8 cellular contexts compared by ENCODE assay signal in the genomic region with DNA sequence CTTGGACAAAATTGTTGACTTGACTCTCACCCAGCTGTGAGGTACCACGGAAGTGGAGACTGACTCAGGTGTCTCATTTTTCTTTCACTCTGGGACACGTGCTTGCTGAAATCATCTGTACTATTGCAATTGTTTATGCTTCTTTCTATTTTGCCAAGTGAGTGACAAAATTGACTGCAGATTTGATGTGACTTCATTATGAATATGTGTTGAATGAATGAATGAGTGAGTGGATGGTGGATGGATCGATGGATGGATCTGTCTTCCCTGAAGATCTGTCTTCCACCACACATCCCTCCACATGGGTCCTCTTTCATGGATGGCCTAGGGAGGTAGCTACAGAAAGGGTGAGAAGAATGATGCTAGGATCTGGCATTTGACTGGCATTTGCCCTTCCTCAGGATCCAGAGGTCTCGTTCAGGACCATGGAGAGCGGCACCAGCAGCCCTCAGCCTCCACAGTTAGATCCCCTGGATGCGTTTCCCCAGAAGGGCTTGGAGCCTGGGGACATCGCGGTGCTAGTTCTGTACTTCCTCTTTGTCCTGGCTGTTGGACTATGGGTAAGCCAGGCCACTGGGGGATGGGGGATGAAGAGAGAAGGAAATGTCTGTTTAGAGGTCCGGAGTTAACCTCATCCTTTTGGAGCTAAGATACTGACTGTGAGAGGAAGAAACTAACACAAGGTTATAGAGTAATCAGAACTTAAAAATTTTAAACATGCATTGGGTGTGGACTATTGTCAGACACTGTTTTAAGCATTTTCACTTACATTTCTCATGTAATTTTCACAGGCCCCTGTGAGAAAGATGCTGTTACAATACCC. TPM values are rescaled to one million over a fixed set of nuclear protein-coding genes. Genes with fewer than 3 reads are reported as not detected.
DNase-seq lines count a peak whose midpoint lies in the region; ATAC-seq and TF ChIP-seq lines count a peak whose summit lies in the region.

No MANE protein-coding gene starts in this region.

- no peak overlapping the region for H3K27ac ChIP-seq in smooth muscle cell (ENCODE audit: low read depth)

- WGBS in smooth muscle cell (ENCODE audit: low lambda C conversion rate) = 34% methylated on average over 9 of the region's 9 CpGs

- ATAC-seq in HG02870 (IDR thresholded peaks at IDR 0.05; ENCODE audit: unreplicated experiment) = no peak
- ATAC-seq in GM21717 (IDR thresholded peaks at IDR 0.05; ENCODE audit: unreplicated experiment) = no peak

- no peaks in the 10 kb centered on the region for H3K79me2 ChIP-seq in smooth muscle cell (ENCODE audit: low read depth)

- no peak overlapping the region for H3K4me2 ChIP-seq in smooth muscle cell

- H3K27me3 ChIP-seq in smooth muscle cell (ENCODE audit: low read depth) = no peaks in the 10 kb centered on the region

- no peak overlapping the region for H2AFZ ChIP-seq in smooth muscle cell (ENCODE audit: low read depth)

- no peaks in the 10 kb centered on the region for H3K9me3 ChIP-seq in smooth muscle cell (replicated peaks; ENCODE audit: low read depth)

- H3F3A ChIP-seq in smooth muscle cell (ENCODE audit: low read depth) = no peaks in the 10 kb centered on the region

- no peaks in the 10 kb centered on the region for H3K36me3 ChIP-seq in smooth muscle cell (ENCODE audit: low read depth)

- DNase-seq in EH (ENCODE audit: low read depth) = peak; percentile 76
- DNase-seq in MV-4-11 (lab: John Stamatoyannopoulos, UW) = peak; percentile 62
- peak; percentile 28 for DNase-seq in activated T-cell treated with anti-CD3 and anti-CD28 coated beads for 48 hours (ENCODE audit: low read depth)
- peak; percentile 41 for DNase-seq in germinal center (ENCODE audit: low spot score)
- DNase-seq in smooth muscle cell (lab: John Stamatoyannopoulos, UW; ENCODE audit: unreplicated experiment) = peak; percentile 16
- no peak for DNase-seq in NCI-H2227 treated with DMSO at 0.1 percent for 48 hours (lab: John Stamatoyannopoulos, UW)

- no peak overlapping the region for H3K9ac ChIP-seq in smooth muscle cell (ENCODE audit: low read depth)

- no peaks in the 10 kb centered on the region for H3K4me1 ChIP-seq in smooth muscle cell (ENCODE audit: low read depth)

- no peak for TF ChIP-seq CTCF in smooth muscle cell (IDR thresholded peaks at IDR 0.05; ENCODE audit: borderline replicate concordance, insufficient read depth, poor library complexity, severe bottlenecking)

- no peak overlapping the region for H3K4me3 ChIP-seq in smooth muscle cell

- no peaks in the 10 kb centered on the region for H4K20me1 ChIP-seq in smooth muscle cell (ENCODE audit: low read depth)

RNA-seq across cellular contexts. Expression of gene SLC5A11, which starts 12.7 kb away (rescaled TPM):
- not detected in 2 replicates for total RNA-seq in smooth muscle cell
- polyA plus RNA-seq in smooth muscle cell = not detected in 2 replicates
